In genomic region chr2:144711084-144711483, GRCh38 we compare ENCODE assay signal across 18 cellular contexts.
"Had no signal": no experiment of that assay in that cellular context is flagged by ENCODE, and none has a peak within 500 bp of the region (broad histone marks: within the 10 kb centered on the region; RNA-seq: fewer than 3 reads in every experiment).

No MANE protein-coding gene starts in this region.

- H3K9me3 ChIP-seq: neutrophil, psoas muscle, spleen, stomach, thoracic aorta had no signal

- H3K27me3 ChIP-seq: foreskin keratinocyte, neutrophil, spleen, stomach had no signal

- H3K27ac ChIP-seq: foreskin keratinocyte, neutrophil, psoas muscle, stomach had no signal

- H3K4me3 ChIP-seq: psoas muscle, spleen, stomach, thoracic aorta had no signal

- H3K36me3 ChIP-seq: neutrophil, spleen, stomach, thoracic aorta had no signal

- H3K4me1 ChIP-seq: foreskin keratinocyte, stomach had no signal

- ATAC-seq: foreskin keratinocyte; naive thymus-derived CD4-positive, alpha-beta T cell; psoas muscle; stimulated activated naive B cell treated with anti-CD40 and anti-IgM and Interleukin-4, amounts not matched to agents 10 μg/mL and 1 μg/mL and 100 μg/mL, for 72 hours had no signal

- DNase-seq: erythroblast; foreskin keratinocyte; head of caudate nucleus; hippocampal formation; kidney glomerular epithelial cell; naive thymus-derived CD4-positive, alpha-beta T cell; nephron progenitor cell; psoas muscle; spleen; stimulated activated CD4-positive, alpha-beta T cell treated with anti-CD3 and anti-CD28 coated beads, Interleukin-15, amount 100 ng/mL, for 24 hours; stimulated activated CD4-positive, alpha-beta T cell treated with anti-CD3 and anti-CD28 coated beads, Interleukin-1b, Interleukin-23, amount 100 ng/mL, for 48 hours; stimulated activated CD4-positive, alpha-beta T cell treated with anti-CD3 and anti-CD28 coated beads, Interleukin-4, amount 100 ng/mL, for 24 hours; stimulated activated naive B cell treated with anti-CD40 and anti-IgM and Interleukin-4, amounts not matched to agents 10 μg/mL and 1 μg/mL and 100 μg/mL, for 72 hours; stomach; substantia nigra; trophoblast cell had no signal
